1 cellular context compared by ENCODE assay signal in genomic region chr18:28071199-28071598, GRCh38.
TF ChIP-seq lines count a peak whose summit lies in the region.

No MANE protein-coding gene starts in this region.

TF ChIP-seq in HepG2, 621 proteins besides CTCF, POLR2A, EP300 and RAD21:
- no peak for TF ChIP-seq AKNA (CRISPR knock-in tag; IDR thresholded peaks at IDR 0.05; ENCODE audit: borderline replicate concordance)
- no peak for TF ChIP-seq XRCC5 (optimal IDR thresholded peaks at IDR 0.05; ENCODE audit: low read length)
- no peak for TF ChIP-seq RARA (CRISPR knock-in tag; IDR thresholded peaks at IDR 0.05)
- TF ChIP-seq TRIM22 (IDR thresholded peaks at IDR 0.05) = no peak
- no peak for TF ChIP-seq SMARCC2 (IDR thresholded peaks at IDR 0.05)
- TF ChIP-seq FOXP4 (CRISPR knock-in tag; IDR thresholded peaks at IDR 0.05) = no peak
- no peak for TF ChIP-seq BCL3 (CRISPR knock-in tag; IDR thresholded peaks at IDR 0.05)
- TF ChIP-seq ZNF891 (CRISPR knock-in tag; IDR thresholded peaks at IDR 0.05) = no peak
- no peak for TF ChIP-seq TAF15 (IDR thresholded peaks at IDR 0.05; ENCODE audit: low read depth, low read length, poor library complexity, severe bottlenecking)
- no peak for TF ChIP-seq KLF11 (CRISPR knock-in tag; IDR thresholded peaks at IDR 0.05)
- no peak for TF ChIP-seq ATAD3A (CRISPR knock-in tag; IDR thresholded peaks at IDR 0.05)
- TF ChIP-seq RFX5 (IDR thresholded peaks at IDR 0.05; ENCODE audit: low read depth, low read length) = no peak
TF ChIP-seq in HepG2: peak in this region for 0.
